Comparison of ENCODE assay signal across 7 cellular contexts in genomic region chr5:7210549-7210948, GRCh38.
"Had no signal": no experiment of that assay in that cellular context is flagged by ENCODE, and none has a peak within 500 bp of the region (broad histone marks: within the 10 kb centered on the region; RNA-seq: fewer than 3 reads in every experiment).

No MANE protein-coding gene starts in this region.

- H3K4me3 Mint-ChIP-seq: GM23338, H9 had no signal

- H3K4me2 ChIP-seq: GM23338 had no signal

- FAIRE-seq: H1, H54 had no signal

- H3K9me3 Mint-ChIP-seq: GM23338, H9 had no signal

- H3K4me1 Mint-ChIP-seq: GM23338, H9 had no signal

- H3K27ac Mint-ChIP-seq: GM23338 had no signal

- H3K4me3 ChIP-seq: GM23338 had no signal

- DNase-seq: H9, HCEC 1CT, IMR-90 had no signal

- H3K27ac ChIP-seq: HL-60 had no signal

- H2AFZ ChIP-seq: GM23338 had no signal

- ATAC-seq: GM23338 had no signal
